In the genomic region with DNA sequence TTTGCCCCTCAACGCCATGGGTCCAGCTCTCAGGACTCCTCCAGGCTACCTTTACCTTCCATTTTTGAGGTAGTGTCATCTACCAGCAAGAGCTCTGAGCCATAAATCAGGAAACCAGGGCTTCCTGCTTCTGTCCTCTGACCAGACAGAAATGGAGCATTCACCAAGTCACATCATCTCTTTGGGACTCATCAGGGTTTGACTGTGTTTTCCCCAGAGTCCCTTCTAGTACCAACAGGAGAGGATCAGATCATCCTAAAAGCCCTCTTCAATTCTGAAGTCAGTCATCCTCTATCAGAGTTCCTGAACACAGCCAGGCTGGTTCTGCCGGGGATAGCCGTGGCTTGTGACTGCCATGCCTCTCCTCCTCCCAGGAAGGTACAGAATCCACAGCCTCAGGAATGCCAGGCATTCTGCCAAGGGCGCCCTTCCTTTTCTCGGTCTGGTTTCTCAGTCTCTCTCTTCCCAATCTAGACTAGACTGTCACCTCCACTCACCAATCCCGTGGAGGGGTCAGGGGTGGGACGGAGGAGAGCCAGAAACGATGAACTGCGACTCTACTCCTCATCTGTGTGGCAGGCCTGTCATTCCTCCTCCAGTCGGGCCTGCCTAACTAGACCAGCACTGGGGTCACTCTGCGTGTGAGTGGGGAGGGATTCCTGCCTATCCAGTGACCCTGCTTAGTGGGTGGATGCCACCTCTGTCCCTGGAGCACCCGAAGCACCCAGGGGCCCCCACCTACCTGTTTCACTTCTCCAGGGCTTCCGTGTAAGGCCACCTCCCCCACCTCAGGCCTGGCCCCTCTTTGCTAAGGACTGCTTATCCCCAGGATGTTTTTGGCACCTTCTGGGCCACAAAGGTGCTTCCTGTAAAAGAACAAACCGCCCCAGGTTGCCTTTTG, we compare ENCODE assay signal across 8 cellular contexts. TPM values are rescaled to one million over a fixed set of nuclear protein-coding genes. Genes with fewer than 3 reads are reported as not detected.
DNase-seq lines count a peak whose midpoint lies in the region; ATAC-seq and TF ChIP-seq lines count a peak whose summit lies in the region.

No MANE protein-coding gene starts in this region.

- H3K27me3 Mint-ChIP-seq in activated CD8-positive, alpha-beta T cell treated with anti-CD3 and anti-CD28 coated beads, Interleukin-2, amount 10 ng/mL, durations not matched to agents 7 days and 5 days (ENCODE audit: low read depth), result no peaks in the 10 kb centered on the region
- H3K27me3 Mint-ChIP-seq in progenitor cell of endocrine pancreas (no peaks in the 10 kb centered on the region), glutamatergic neuron (ENCODE audit: unreplicated experiment) (no peaks in the 10 kb centered on the region)

- peak overlapping the region; percentile 92 for H3K27ac Mint-ChIP-seq in activated CD8-positive, alpha-beta T cell treated with anti-CD3 and anti-CD28 coated beads, Interleukin-2, amount 10 ng/mL, durations not matched to agents 7 days and 5 days
- H3K27ac Mint-ChIP-seq in progenitor cell of endocrine pancreas (peak overlapping the region; percentile 57), glutamatergic neuron (ENCODE audit: unreplicated experiment) (no peak overlapping the region)

- peaks cover 73% of the 10 kb centered on the region for H3K4me1 Mint-ChIP-seq in activated CD8-positive, alpha-beta T cell treated with anti-CD3 and anti-CD28 coated beads, Interleukin-2, amount 10 ng/mL, durations not matched to agents 7 days and 5 days (ENCODE audit: low read depth)
- peaks cover 56% of the 10 kb centered on the region for H3K4me1 Mint-ChIP-seq in progenitor cell of endocrine pancreas (ENCODE audit: low read depth)
- peaks cover 13% of the 10 kb centered on the region for H3K4me1 Mint-ChIP-seq in glutamatergic neuron (ENCODE audit: low read depth, unreplicated experiment)

- TF ChIP-seq CTCF in GM12865 (IDR thresholded peaks at IDR 0.05; ENCODE audit: insufficient read depth, low read depth, low read length, missing control alignments) (no peak), fibroblast of pulmonary artery (IDR thresholded peaks at IDR 0.05; ENCODE audit: low read length, missing control alignments) (no peak), progenitor cell of endocrine pancreas (IDR thresholded peaks at IDR 0.05; ENCODE audit: unreplicated experiment) (no peak), glutamatergic neuron (IDR thresholded peaks at IDR 0.05; ENCODE audit: partially characterized antibody, unreplicated experiment) (no peak)

- H3K4me3 Mint-ChIP-seq in activated CD8-positive, alpha-beta T cell treated with anti-CD3 and anti-CD28 coated beads, Interleukin-2, amount 10 ng/mL, durations not matched to agents 7 days and 5 days, result peak overlapping the region; percentile 50
- no peak overlapping the region for H3K4me3 Mint-ChIP-seq in progenitor cell of endocrine pancreas (ENCODE audit: low read depth)
- H3K4me3 Mint-ChIP-seq in glutamatergic neuron (ENCODE audit: unreplicated experiment), result no peak overlapping the region

- DNase-seq in GM12865 (ENCODE audit: low read depth), result peak; percentile 51
- peak; percentile 60 for DNase-seq in activated CD8-positive, alpha-beta T cell treated with anti-CD3 and anti-CD28 coated beads, Interleukin-2, amount 10 ng/mL, durations not matched to agents 7 days and 5 days
- DNase-seq in fibroblast of pulmonary artery (ENCODE audit: low read depth), result peak; percentile 78
- DNase-seq in progenitor cell of endocrine pancreas (ENCODE audit: low spot score, unreplicated experiment), result no peak
- DNase-seq in glutamatergic neuron, result no peak
- no peak for DNase-seq in DMS 273 (lab: John Stamatoyannopoulos, UW; ENCODE audit: unreplicated experiment)
- no peak for DNase-seq in NCI-H2171 treated with DMSO at 0.1 percent for 48 hours (lab: John Stamatoyannopoulos, UW)

- ATAC-seq in HG03175 (IDR thresholded peaks at IDR 0.05; ENCODE audit: unreplicated experiment), result peak; percentile 36
- ATAC-seq in activated CD8-positive, alpha-beta T cell treated with anti-CD3 and anti-CD28 coated beads, Interleukin-2, amount 10 ng/mL, durations not matched to agents 7 days and 5 days, result peak; percentile 27

- peaks cover 2% of the 10 kb centered on the region for H3K36me3 Mint-ChIP-seq in activated CD8-positive, alpha-beta T cell treated with anti-CD3 and anti-CD28 coated beads, Interleukin-2, amount 10 ng/mL, durations not matched to agents 7 days and 5 days (ENCODE audit: low read depth)
- H3K36me3 Mint-ChIP-seq in progenitor cell of endocrine pancreas (ENCODE audit: insufficient read depth), result no peaks in the 10 kb centered on the region
- H3K36me3 Mint-ChIP-seq in glutamatergic neuron (ENCODE audit: unreplicated experiment), result no peaks in the 10 kb centered on the region

- H3K4me3 ChIP-seq in GM12865 (ENCODE audit: low read depth, low read length) (no peak overlapping the region), fibroblast of pulmonary artery (replicated peaks; ENCODE audit: low read depth, low read length) (no peak overlapping the region)

- no peaks in the 10 kb centered on the region for H3K9me3 Mint-ChIP-seq in activated CD8-positive, alpha-beta T cell treated with anti-CD3 and anti-CD28 coated beads, Interleukin-2, amount 10 ng/mL, durations not matched to agents 7 days and 5 days (ENCODE audit: insufficient read depth)
- no peaks in the 10 kb centered on the region for H3K9me3 Mint-ChIP-seq in progenitor cell of endocrine pancreas (ENCODE audit: low read depth)
- H3K9me3 Mint-ChIP-seq in glutamatergic neuron (ENCODE audit: unreplicated experiment), result peaks cover 8% of the 10 kb centered on the region

- CTCF ChIA-PET in activated CD8-positive, alpha-beta T cell treated with anti-CD3 and anti-CD28 coated beads, Interleukin-2, amount 10 ng/mL, durations not matched to agents 7 days and 5 days (lab: Charles Lee), result interaction anchor here (0.8 to 15.2 kb wide), 5 partner anchors 8 to 452 kb away, joined by 4 to 301 read pairs (median 20); partner anchors contain the start of gene TIPARP

- POLR2A ChIA-PET in activated CD8-positive, alpha-beta T cell treated with anti-CD3 and anti-CD28 coated beads, Interleukin-2, amount 10 ng/mL, durations not matched to agents 7 days and 5 days (lab: Charles Lee), result interaction anchor here (0.6 to 8.2 kb wide), 7 partner anchors 21 to 454 kb away, joined by 3 to 69 read pairs (median 5); partner anchors contain the start of genes CCNL1 and TIPARP

RNA-seq across cellular contexts. Expression of gene CCNL1, which starts 30.9 kb away (rescaled TPM):
- 100 to 1,000 TPM; 257 TPM for total RNA-seq in activated CD8-positive, alpha-beta T cell treated with anti-CD3 and anti-CD28 coated beads, Interleukin-2, amount 10 ng/mL, durations not matched to agents 7 days and 5 days
- total RNA-seq in progenitor cell of endocrine pancreas, result 155 and 157 TPM in 2 replicates
- total RNA-seq in glutamatergic neuron (ENCODE audit: unreplicated experiment), result 123 TPM

Comparison
In these comparisons a context has a peak if more than half of its experiments do, and no peak if none do; other contexts are left out.
1. DNase-seq: peak in GM12865 (single experiment), activated CD8-positive, alpha-beta T cell treated with anti-CD3 and anti-CD28 coated beads, Interleukin-2, amount 10 ng/mL, durations not matched to agents 7 days and 5 days (single experiment) and fibroblast of pulmonary artery (single experiment); none in progenitor cell of endocrine pancreas (single experiment), glutamatergic neuron (single experiment), DMS 273 (single experiment) and NCI-H2171 treated with DMSO at 0.1 percent for 48 hours (single experiment).